ENCODE assay signal across 1 cellular context in the genomic region with DNA sequence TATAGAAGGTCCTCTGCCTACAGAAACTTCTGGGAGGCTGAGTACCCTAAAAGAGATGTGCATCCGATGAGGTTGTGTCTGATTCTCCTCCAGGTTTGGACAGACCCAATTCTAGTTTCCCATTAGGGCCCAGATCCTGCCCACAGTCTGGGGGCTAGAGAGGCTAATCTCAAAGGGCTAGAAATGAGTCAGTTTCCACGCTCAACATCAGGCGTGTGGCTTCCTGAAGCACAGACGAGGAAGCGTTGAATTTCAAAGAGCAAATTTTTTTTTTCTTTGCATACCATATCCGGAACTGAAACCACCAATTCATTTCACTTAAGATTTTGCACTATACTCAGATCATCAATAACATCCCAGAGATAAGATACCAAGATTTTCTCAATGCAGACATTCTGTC.
A peak's percentile ranks its signal among the peaks of the same experiment; 100 is the strongest.
TF ChIP-seq lines count a peak whose summit lies in the region.

No MANE protein-coding gene starts in this region.

TF ChIP-seq in GM12878, 131 proteins besides CTCF, POLR2A, EP300 and RAD21 (continued from another document and continues in another):
- no peak for TF ChIP-seq LARP7 (IDR thresholded peaks at IDR 0.05)
- TF ChIP-seq, protein P1, sequence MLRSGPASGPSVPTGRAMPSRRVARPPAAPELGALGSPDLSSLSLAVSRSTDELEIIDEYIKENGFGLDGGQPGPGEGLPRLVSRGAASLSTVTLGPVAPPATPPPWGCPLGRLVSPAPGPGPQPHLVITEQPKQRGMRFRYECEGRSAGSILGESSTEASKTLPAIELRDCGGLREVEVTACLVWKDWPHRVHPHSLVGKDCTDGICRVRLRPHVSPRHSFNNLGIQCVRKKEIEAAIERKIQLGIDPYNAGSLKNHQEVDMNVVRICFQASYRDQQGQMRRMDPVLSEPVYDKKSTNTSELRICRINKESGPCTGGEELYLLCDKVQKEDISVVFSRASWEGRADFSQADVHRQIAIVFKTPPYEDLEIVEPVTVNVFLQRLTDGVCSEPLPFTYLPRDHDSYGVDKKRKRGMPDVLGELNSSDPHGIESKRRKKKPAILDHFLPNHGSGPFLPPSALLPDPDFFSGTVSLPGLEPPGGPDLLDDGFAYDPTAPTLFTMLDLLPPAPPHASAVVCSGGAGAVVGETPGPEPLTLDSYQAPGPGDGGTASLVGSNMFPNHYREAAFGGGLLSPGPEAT (IDR thresholded peaks at IDR 0.05; ENCODE audit: low read depth): no peak
- TF ChIP-seq, protein P2, sequence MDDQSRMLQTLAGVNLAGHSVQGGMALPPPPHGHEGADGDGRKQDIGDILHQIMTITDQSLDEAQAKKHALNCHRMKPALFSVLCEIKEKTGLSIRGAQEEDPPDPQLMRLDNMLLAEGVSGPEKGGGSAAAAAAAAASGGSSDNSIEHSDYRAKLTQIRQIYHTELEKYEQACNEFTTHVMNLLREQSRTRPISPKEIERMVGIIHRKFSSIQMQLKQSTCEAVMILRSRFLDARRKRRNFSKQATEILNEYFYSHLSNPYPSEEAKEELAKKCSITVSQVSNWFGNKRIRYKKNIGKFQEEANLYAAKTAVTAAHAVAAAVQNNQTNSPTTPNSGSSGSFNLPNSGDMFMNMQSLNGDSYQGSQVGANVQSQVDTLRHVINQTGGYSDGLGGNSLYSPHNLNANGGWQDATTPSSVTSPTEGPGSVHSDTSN (IDR thresholded peaks at IDR 0.05; ENCODE audit: insufficient replicate concordance, low read depth, low read length): no peak
- TF ChIP-seq IRF3 (IDR thresholded peaks at IDR 0.05): no peak
- TF ChIP-seq CBFB (IDR thresholded peaks at IDR 0.05; ENCODE audit: low read depth): peak; percentile 77
- TF ChIP-seq JUND (IDR thresholded peaks at IDR 0.05; ENCODE audit: low read depth, low read length): peak; percentile 48; the same call in 1 of the 2 replicates
- no peak for TF ChIP-seq SREBF1 (IDR thresholded peaks at IDR 0.05; ENCODE audit: low read length)
- TF ChIP-seq BHLHE40 (IDR thresholded peaks at IDR 0.05; ENCODE audit: borderline replicate concordance in 1 of 2, low read depth in 2 of 2, low read length in 1 of 2): peak in 1 of 2 experiments; percentile 44; a peak in 2 of 4 replicates
- no peak for TF ChIP-seq SMC3 (IDR thresholded peaks at IDR 0.05; ENCODE audit: borderline replicate concordance, low read length)
- 0 out of 2 replicates have a peak, but pooled peaks have one; percentile 31 for TF ChIP-seq BACH1 (IDR thresholded peaks at IDR 0.05; ENCODE audit: borderline replicate concordance)
- peak; percentile 67; the same call in 1 of the 2 replicates for TF ChIP-seq PAX5 (IDR thresholded peaks at IDR 0.05; ENCODE audit: borderline replicate concordance, low read depth, low read length)
- TF ChIP-seq ATF7 (IDR thresholded peaks at IDR 0.05; ENCODE audit: low read depth): no peak
- no peak for TF ChIP-seq HDGF (IDR thresholded peaks at IDR 0.05)
- TF ChIP-seq ZBTB40 (IDR thresholded peaks at IDR 0.05; ENCODE audit: borderline replicate concordance): no peak
- TF ChIP-seq USF1 (IDR thresholded peaks at IDR 0.05; ENCODE audit: borderline replicate concordance, extremely low read length, insufficient read depth, low read depth, low read length): no peak
- no peak for TF ChIP-seq ZNF622 (IDR thresholded peaks at IDR 0.05)
- peak; percentile 76 to 82 for TF ChIP-seq IKZF2 (IDR thresholded peaks at IDR 0.05)
- no peak for TF ChIP-seq ZNF24 (IDR thresholded peaks at IDR 0.05)
- TF ChIP-seq MTA3 (IDR thresholded peaks at IDR 0.05; ENCODE audit: borderline replicate concordance, low read length): peak; percentile 89; the same call in 1 of the 2 replicates
- TF ChIP-seq ZNF217 (IDR thresholded peaks at IDR 0.05): no peak
- TF ChIP-seq CHD4 (IDR thresholded peaks at IDR 0.05): no peak
- no peak for TF ChIP-seq PML (IDR thresholded peaks at IDR 0.05; ENCODE audit: low read length)
- TF ChIP-seq SKIL (IDR thresholded peaks at IDR 0.05; ENCODE audit: low read depth, poor library complexity, severe bottlenecking): peak; percentile 61
- TF ChIP-seq JUNB (IDR thresholded peaks at IDR 0.05): peak; percentile 93
- TF ChIP-seq, protein P3, sequence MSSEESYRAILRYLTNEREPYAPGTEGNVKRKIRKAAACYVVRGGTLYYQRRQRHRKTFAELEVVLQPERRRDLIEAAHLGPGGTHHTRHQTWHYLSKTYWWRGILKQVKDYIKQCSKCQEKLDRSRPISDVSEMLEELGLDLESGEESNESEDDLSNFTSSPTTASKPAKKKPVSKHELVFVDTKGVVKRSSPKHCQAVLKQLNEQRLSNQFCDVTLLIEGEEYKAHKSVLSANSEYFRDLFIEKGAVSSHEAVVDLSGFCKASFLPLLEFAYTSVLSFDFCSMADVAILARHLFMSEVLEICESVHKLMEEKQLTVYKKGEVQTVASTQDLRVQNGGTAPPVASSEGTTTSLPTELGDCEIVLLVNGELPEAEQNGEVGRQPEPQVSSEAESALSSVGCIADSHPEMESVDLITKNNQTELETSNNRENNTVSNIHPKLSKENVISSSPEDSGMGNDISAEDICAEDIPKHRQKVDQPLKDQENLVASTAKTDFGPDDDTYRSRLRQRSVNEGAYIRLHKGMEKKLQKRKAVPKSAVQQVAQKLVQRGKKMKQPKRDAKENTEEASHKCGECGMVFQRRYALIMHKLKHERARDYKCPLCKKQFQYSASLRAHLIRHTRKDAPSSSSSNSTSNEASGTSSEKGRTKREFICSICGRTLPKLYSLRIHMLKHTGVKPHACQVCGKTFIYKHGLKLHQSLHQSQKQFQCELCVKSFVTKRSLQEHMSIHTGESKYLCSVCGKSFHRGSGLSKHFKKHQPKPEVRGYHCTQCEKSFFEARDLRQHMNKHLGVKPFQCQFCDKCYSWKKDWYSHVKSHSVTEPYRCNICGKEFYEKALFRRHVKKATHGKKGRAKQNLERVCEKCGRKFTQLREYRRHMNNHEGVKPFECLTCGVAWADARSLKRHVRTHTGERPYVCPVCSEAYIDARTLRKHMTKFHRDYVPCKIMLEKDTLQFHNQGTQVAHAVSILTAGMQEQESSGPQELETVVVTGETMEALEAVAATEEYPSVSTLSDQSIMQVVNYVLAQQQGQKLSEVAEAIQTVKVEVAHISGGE (CRISPR knock-in tag; IDR thresholded peaks at IDR 0.05): no peak
- no peak for TF ChIP-seq MYB (IDR thresholded peaks at IDR 0.05; ENCODE audit: borderline replicate concordance, low read depth, low read length)
- no peak; the same call in 1 of the 2 replicates for TF ChIP-seq BMI1 (IDR thresholded peaks at IDR 0.05; ENCODE audit: borderline replicate concordance)
- no peak for TF ChIP-seq SREBF2 (IDR thresholded peaks at IDR 0.05; ENCODE audit: low read length)
- TF ChIP-seq MLLT1 (IDR thresholded peaks at IDR 0.05): no peak
- no peak for TF ChIP-seq SMARCA5 (IDR thresholded peaks at IDR 0.05)
- no peak for TF ChIP-seq NR2C2 (IDR thresholded peaks at IDR 0.05; ENCODE audit: borderline replicate concordance, control insufficient read depth, insufficient read length, low read depth)
- TF ChIP-seq FOXK2 (IDR thresholded peaks at IDR 0.05): no peak
- TF ChIP-seq NR2C1 (IDR thresholded peaks at IDR 0.05): no peak
- TF ChIP-seq CREB1 (IDR thresholded peaks at IDR 0.05; ENCODE audit: low read depth): 0 out of 2 replicates have a peak, but pooled peaks have one; percentile 51
- peak; percentile 74 for TF ChIP-seq BCL3 (IDR thresholded peaks at IDR 0.05; ENCODE audit: borderline replicate concordance, insufficient read depth, low read depth, low read length, poor library complexity, severe bottlenecking)
- TF ChIP-seq RBBP5 (conservative IDR thresholded peaks at IDR 0.05): no peak
